ENCODE assay signal across 8 cellular contexts in genomic region chr19:36527873-36528193, GRCh38. TPM values are rescaled to one million over a fixed set of nuclear protein-coding genes. Genes with fewer than 3 reads are reported as not detected.
A peak's percentile ranks its signal among the peaks of the same experiment; 100 is the strongest.
DNase-seq lines count a peak whose midpoint lies in the region; ATAC-seq, FAIRE-seq and TF ChIP-seq lines count a peak whose summit lies in the region.

No MANE protein-coding gene starts in this region.

- no peaks in the 10 kb centered on the region for H4K20me1 ChIP-seq in Karpas-422 (ENCODE audit: insufficient read depth, low read depth, low read length)

- no peaks in the 10 kb centered on the region for H3K27me3 ChIP-seq in CD4-positive, CD25-positive, alpha-beta regulatory T cell (ENCODE audit: control insufficient read depth, insufficient read depth, low read length)
- H3K27me3 ChIP-seq in Karpas-422 (ENCODE audit: low read length) (no peaks in the 10 kb centered on the region), dorsolateral prefrontal cortex (no peaks in the 10 kb centered on the region)

- peak overlapping the region; percentile 86 for H3K4me2 ChIP-seq in Karpas-422 (ENCODE audit: low read depth, low read length, poor library complexity, severe bottlenecking)

- peak overlapping the region; percentile 95 to 100 (median 97) for H3K27ac Mint-ChIP-seq in CD4-positive, CD25-positive, alpha-beta regulatory T cell
- H3K27ac Mint-ChIP-seq in nephron progenitor cell = peak overlapping the region; percentile 100

- H3K27ac ChIP-seq in CD4-positive, CD25-positive, alpha-beta regulatory T cell (ENCODE audit: insufficient read depth, low read length, poor library complexity, severe bottlenecking) = peak overlapping the region; percentile 90
- H3K27ac ChIP-seq in Karpas-422 (ENCODE audit: low read length) = peak overlapping the region; percentile 67
- H3K27ac ChIP-seq in dorsolateral prefrontal cortex = peak overlapping the region; percentile 87 to 100 (median 97)

- H3K9me3 Mint-ChIP-seq in CD4-positive, CD25-positive, alpha-beta regulatory T cell = peaks cover 4 to 39% (median 17%) of the 10 kb centered on the region in 7 donors
- peaks cover 92% of the 10 kb centered on the region for H3K9me3 Mint-ChIP-seq in nephron progenitor cell

- no peak for FAIRE-seq in HTR-8/SVneo (lab: Jason Lieb, UNC)

- peaks cover 60% of the 10 kb centered on the region for H3K79me2 ChIP-seq in Karpas-422 (ENCODE audit: low read length)

- H3K4me3 ChIP-seq in CD4-positive, CD25-positive, alpha-beta regulatory T cell (ENCODE audit: low read depth, low read length) = peak overlapping the region; percentile 89
- H3K4me3 ChIP-seq in Karpas-422 (ENCODE audit: low read length) (peak overlapping the region; percentile 91), dorsolateral prefrontal cortex (peak overlapping the region; percentile 57 to 100 (median 82))

- no peaks in the 10 kb centered on the region for H3K27me3 Mint-ChIP-seq in CD4-positive, CD25-positive, alpha-beta regulatory T cell
- peaks cover 13% of the 10 kb centered on the region for H3K27me3 Mint-ChIP-seq in nephron progenitor cell (ENCODE audit: low read depth, poor library complexity)

- peak overlapping the region; percentile 95 to 100 (median 98) for H3K4me3 Mint-ChIP-seq in CD4-positive, CD25-positive, alpha-beta regulatory T cell
- H3K4me3 Mint-ChIP-seq in nephron progenitor cell = peak overlapping the region; percentile 97

- H3K9me2 ChIP-seq in Karpas-422 (replicated peaks; ENCODE audit: insufficient read depth, low read length) = no peaks in the 10 kb centered on the region

- peaks cover 31 to 53% of the 10 kb centered on the region in 2 experiments for H3K9me3 ChIP-seq in CD4-positive, CD25-positive, alpha-beta regulatory T cell (ENCODE audit: control insufficient read depth in 2 of 2, low read length in 2 of 2)
- H3K9me3 ChIP-seq in Karpas-422 (ENCODE audit: low read length) = peaks cover 28% of the 10 kb centered on the region

- DNase-seq in CD4-positive, CD25-positive, alpha-beta regulatory T cell = no peak
- DNase-seq in Karpas-422 (peak; percentile 49), dorsolateral prefrontal cortex (no peak), nephron progenitor cell (no peak), AML-193 (lab: John Stamatoyannopoulos, UW) (no peak), HTR-8/SVneo (ENCODE audit: insufficient read length, low spot score) (no peak)

- H3K9ac ChIP-seq in Karpas-422 (ENCODE audit: low read length) = peak overlapping the region; percentile 84

- H3K36me3 Mint-ChIP-seq in CD4-positive, CD25-positive, alpha-beta regulatory T cell = peaks cover 26% of the 10 kb centered on the region
- peaks cover 93% of the 10 kb centered on the region for H3K36me3 Mint-ChIP-seq in nephron progenitor cell (ENCODE audit: low read depth)

- peaks cover 26% of the 10 kb centered on the region for H3K4me1 ChIP-seq in CD4-positive, CD25-positive, alpha-beta regulatory T cell (ENCODE audit: control insufficient read depth, insufficient read depth, low read length, poor library complexity, severe bottlenecking)
- H3K4me1 ChIP-seq in Karpas-422 (ENCODE audit: low read length) = peaks cover 13% of the 10 kb centered on the region

- no peak for ATAC-seq in CD4-positive, CD25-positive, alpha-beta regulatory T cell (ENCODE audit: low read depth in 2 of 2)
- ATAC-seq in HG03439 (IDR thresholded peaks at IDR 0.05; ENCODE audit: unreplicated experiment) (no peak), GM19023 (IDR thresholded peaks at IDR 0.05; ENCODE audit: unreplicated experiment) (no peak)

- TF ChIP-seq CTCF in dorsolateral prefrontal cortex (IDR thresholded peaks at IDR 0.05 in 54 of 56, conservative IDR thresholded peaks at IDR 0.05 in 2 of 56; ENCODE audit: low read depth in 1 of 56, partially characterized antibody in 56 of 56) (no peak), nephron progenitor cell (IDR thresholded peaks at IDR 0.05) (no peak)

- intact Hi-C loops in dorsolateral prefrontal cortex (cut with DNase I) = loop anchor here (1.0 to 10.0 kb wide), 10 partner anchors 39 to 941 kb away; partner anchors contain the start of genes ZNF529 (in 2 of the 2), ZNF566 (in 2 of the 2), ZNF345 (in 1 of the 2) and ZNF382 (in 1 of the 2)

- H3K36me3 ChIP-seq in CD4-positive, CD25-positive, alpha-beta regulatory T cell (ENCODE audit: control insufficient read depth, insufficient read depth, low read length) = peaks cover 20% of the 10 kb centered on the region
- H3K36me3 ChIP-seq in Karpas-422 (ENCODE audit: insufficient read depth, low read length) = peaks cover 42% of the 10 kb centered on the region

- peak overlapping the region; percentile 99; the same call in 1 of the 2 replicates for H2AFZ ChIP-seq in Karpas-422 (ENCODE audit: low read length)

- H3K4me1 Mint-ChIP-seq in CD4-positive, CD25-positive, alpha-beta regulatory T cell = peaks cover 10 to 39% (median 23%) of the 10 kb centered on the region in 4 donors
- H3K4me1 Mint-ChIP-seq in nephron progenitor cell = peaks cover 15% of the 10 kb centered on the region

RNA-seq across cellular contexts. Expression of gene ZNF260, which starts 0.2 kb away (rescaled TPM):
- 3.2 TPM for total RNA-seq in CD4-positive, CD25-positive, alpha-beta regulatory T cell
- 10 to 100 TPM in 2 of 4 donors, 1 to 10 TPM in 2; 5.5 to 11.1 (median 8.3) TPM for polyA plus RNA-seq in CD4-positive, CD25-positive, alpha-beta regulatory T cell
- total RNA-seq in Karpas-422 (2014; rRNA removed; shearing (Covaris generic); ENCODE audit: low replicate concordance) = 9.6 and 31.6 TPM in 2 replicates
- 10 to 100 TPM; 10.1 to 24.3 (median 14.8) TPM for total RNA-seq in dorsolateral prefrontal cortex

RNA-seq across cellular contexts. Expression of gene ZNF566, which starts 38.5 kb away (rescaled TPM):
- 7.9 TPM for total RNA-seq in CD4-positive, CD25-positive, alpha-beta regulatory T cell
- 10 to 100 TPM; 13.9 to 20.7 (median 19.1) TPM for polyA plus RNA-seq in CD4-positive, CD25-positive, alpha-beta regulatory T cell
- total RNA-seq in Karpas-422 (2014; rRNA removed; shearing (Covaris generic); ENCODE audit: low replicate concordance) = 17.3 and 21.4 TPM in 2 replicates
- total RNA-seq in dorsolateral prefrontal cortex = 10 to 100 TPM; 14.7 to 34.4 (median 22.9) TPM

RNA-seq across cellular contexts. Expression of gene ZNF529, which starts 45.3 kb away (rescaled TPM):
- total RNA-seq in CD4-positive, CD25-positive, alpha-beta regulatory T cell = 31.4 TPM
- polyA plus RNA-seq in CD4-positive, CD25-positive, alpha-beta regulatory T cell = 1 to 10 TPM; 4.0 to 8.3 (median 5.9) TPM
- 12.2 and 23.1 TPM in 2 replicates for total RNA-seq in Karpas-422 (2014; rRNA removed; shearing (Covaris generic); ENCODE audit: low replicate concordance)
- 10 to 100 TPM; 23.6 to 57.4 (median 38.0) TPM for total RNA-seq in dorsolateral prefrontal cortex
